In the genomic region with DNA sequence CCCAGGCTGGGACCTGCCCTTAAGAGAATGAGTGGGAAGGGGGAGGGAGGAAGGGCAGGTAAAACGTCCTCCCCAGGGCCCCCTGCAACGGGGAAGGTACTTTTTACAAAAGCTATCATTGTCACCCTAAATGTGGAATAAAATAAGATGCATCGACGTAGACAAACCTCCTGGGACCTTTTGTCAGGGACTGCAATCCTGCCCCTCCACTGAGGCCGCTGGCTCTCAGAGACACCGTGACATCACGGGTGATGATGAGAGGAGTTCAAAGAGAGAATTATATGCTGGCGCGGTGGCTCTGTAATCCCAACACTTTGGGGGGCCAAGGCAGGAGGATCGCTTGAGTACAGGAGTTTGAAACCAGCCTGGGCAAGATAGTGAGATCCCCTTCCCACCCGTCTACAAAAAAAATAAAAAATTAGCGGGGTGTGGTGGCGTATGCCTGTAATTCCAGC, we compare ENCODE assay signal across 9 cellular contexts. TPM values are rescaled to one million over a fixed set of nuclear protein-coding genes. Genes with fewer than 3 reads are reported as not detected.
A peak's percentile ranks its signal among the peaks of the same experiment; 100 is the strongest.
DNase-seq lines count a peak whose midpoint lies in the region; ATAC-seq and TF ChIP-seq lines count a peak whose summit lies in the region.
"Had no signal": no experiment of that assay in that cellular context is flagged by ENCODE, and none has a peak within 500 bp of the region (broad histone marks: within the 10 kb centered on the region; RNA-seq: fewer than 3 reads in every experiment).

No MANE protein-coding gene starts in this region.

- H3K4me3 ChIP-seq in CD4-positive, CD25-positive, alpha-beta regulatory T cell (ENCODE audit: low read depth, low read length): peak overlapping the region; percentile 85
- H3K4me3 ChIP-seq in coronary artery: peak overlapping the region; percentile 73

- peaks cover 0 to 4% (median 0%) of the 10 kb centered on the region in 7 donors for H3K9me3 Mint-ChIP-seq in CD4-positive, CD25-positive, alpha-beta regulatory T cell
- no peaks in the 10 kb centered on the region for H3K9me3 Mint-ChIP-seq in IgD-negative memory B cell
- no peaks in the 10 kb centered on the region for H3K9me3 Mint-ChIP-seq in nephron progenitor cell

- DNase-seq in CD4-positive, CD25-positive, alpha-beta regulatory T cell: no peak
- no peak for DNase-seq in coronary artery (ENCODE audit: low spot score)
- DNase-seq in nephron progenitor cell: no peak
- DNase-seq in NCI-H2029 (lab: John Stamatoyannopoulos, UW): no peak
- DNase-seq in activated CD4-positive, alpha-beta T cell treated with anti-CD3 and anti-CD28 coated beads for 48 hours: no peak
- DNase-seq in NCI-H2081 (lab: John Stamatoyannopoulos, UW): no peak
- no peak for DNase-seq in erythroblast (lab: John Stamatoyannopoulos, UW)

- ATAC-seq in CD4-positive, CD25-positive, alpha-beta regulatory T cell (ENCODE audit: low read depth in 2 of 2): no peak

- H3K4me3 Mint-ChIP-seq in CD4-positive, CD25-positive, alpha-beta regulatory T cell: peak overlapping the region; percentile 93 to 96 (median 94)
- H3K4me3 Mint-ChIP-seq in IgD-negative memory B cell (peak overlapping the region; percentile 90 to 96 (median 91)), nephron progenitor cell (peak overlapping the region; percentile 90)

- no peaks in the 10 kb centered on the region for H3K36me3 Mint-ChIP-seq in CD4-positive, CD25-positive, alpha-beta regulatory T cell
- H3K36me3 Mint-ChIP-seq in IgD-negative memory B cell (no peaks in the 10 kb centered on the region), nephron progenitor cell (ENCODE audit: low read depth) (no peaks in the 10 kb centered on the region)

- TF ChIP-seq CTCF in coronary artery (IDR thresholded peaks at IDR 0.05): no peak
- no peak for TF ChIP-seq CTCF in nephron progenitor cell (IDR thresholded peaks at IDR 0.05)

- H3K36me3 ChIP-seq in CD4-positive, CD25-positive, alpha-beta regulatory T cell (ENCODE audit: control insufficient read depth, insufficient read depth, low read length): no peaks in the 10 kb centered on the region

- no peaks in the 10 kb centered on the region for H3K9me3 ChIP-seq in CD4-positive, CD25-positive, alpha-beta regulatory T cell (ENCODE audit: control insufficient read depth in 2 of 2, low read length in 2 of 2)

- H3K4me1 ChIP-seq in CD4-positive, CD25-positive, alpha-beta regulatory T cell (ENCODE audit: control insufficient read depth, insufficient read depth, low read length, poor library complexity, severe bottlenecking): peaks cover 11% of the 10 kb centered on the region

- H3K27me3 Mint-ChIP-seq in CD4-positive, CD25-positive, alpha-beta regulatory T cell: peaks cover 29% of the 10 kb centered on the region
- no peaks in the 10 kb centered on the region for H3K27me3 Mint-ChIP-seq in IgD-negative memory B cell
- peaks cover 42% of the 10 kb centered on the region for H3K27me3 Mint-ChIP-seq in nephron progenitor cell (ENCODE audit: low read depth, poor library complexity)

- peaks cover 0 to 23% (median 7%) of the 10 kb centered on the region in 4 donors for H3K4me1 Mint-ChIP-seq in CD4-positive, CD25-positive, alpha-beta regulatory T cell
- H3K4me1 Mint-ChIP-seq in IgD-negative memory B cell (peaks cover 30 to 44% (median 39%) of the 10 kb centered on the region in 3 donors), nephron progenitor cell (peaks cover 54% of the 10 kb centered on the region)

- H3K27ac ChIP-seq in CD4-positive, CD25-positive, alpha-beta regulatory T cell (ENCODE audit: insufficient read depth, low read length, poor library complexity, severe bottlenecking): no peak overlapping the region
- H3K27ac ChIP-seq in coronary artery: no peak overlapping the region

- no peak for TF ChIP-seq POLR2A in erythroblast (IDR thresholded peaks at IDR 0.05; ENCODE audit: low read length)

- H3K27me3 ChIP-seq in CD4-positive, CD25-positive, alpha-beta regulatory T cell (ENCODE audit: control insufficient read depth, insufficient read depth, low read length): no peaks in the 10 kb centered on the region

- H3K27ac Mint-ChIP-seq in CD4-positive, CD25-positive, alpha-beta regulatory T cell: peak overlapping the region in 2 of 3 donors; percentile 81 to 89
- H3K27ac Mint-ChIP-seq in IgD-negative memory B cell: peak overlapping the region; percentile 97 to 100 (median 100)
- no peak overlapping the region for H3K27ac Mint-ChIP-seq in nephron progenitor cell

RNA-seq across cellular contexts. Expression of a gene that starts 1.8 kb away (rescaled TPM):
- total RNA-seq in CD4-positive, CD25-positive, alpha-beta regulatory T cell: 0.49 TPM
- polyA plus RNA-seq in CD4-positive, CD25-positive, alpha-beta regulatory T cell: under 1 TPM in 1 of 4 donors, not detected in 3; 0.23 TPM
- polyA plus RNA-seq in IgD-negative memory B cell: 1.3 TPM

RNA-seq across cellular contexts. Expression of a gene that starts 12.2 kb away (rescaled TPM):
- not detected for total RNA-seq in CD4-positive, CD25-positive, alpha-beta regulatory T cell
- under 1 TPM in 2 of 4 donors, not detected in 2; 0.10 to 0.38 TPM for polyA plus RNA-seq in CD4-positive, CD25-positive, alpha-beta regulatory T cell
- polyA plus RNA-seq in IgD-negative memory B cell: 403 TPM
- total RNA-seq: LHCN-M2 had no signal

RNA-seq across cellular contexts. Expression of a gene that starts 45.4 kb away (rescaled TPM):
- 83.7 TPM for total RNA-seq in CD4-positive, CD25-positive, alpha-beta regulatory T cell
- 10 to 100 TPM in 1 of 4 donors, 1 to 10 TPM in 3; 8.0 to 12.7 (median 9.3) TPM for polyA plus RNA-seq in CD4-positive, CD25-positive, alpha-beta regulatory T cell
- polyA plus RNA-seq in IgD-negative memory B cell: 8.7 TPM

RNA-seq across cellular contexts. Expression of a gene that starts 45.7 kb away (rescaled TPM):
- 0.64 TPM for total RNA-seq in CD4-positive, CD25-positive, alpha-beta regulatory T cell
- polyA plus RNA-seq in CD4-positive, CD25-positive, alpha-beta regulatory T cell: under 1 TPM in 2 of 4 donors, not detected in 2; 0.39 to 0.83 TPM
- 0.53 TPM for polyA plus RNA-seq in IgD-negative memory B cell

RNA-seq across cellular contexts. Expression of a gene that starts 46.8 kb away (rescaled TPM):
- 28.1 TPM for total RNA-seq in CD4-positive, CD25-positive, alpha-beta regulatory T cell
- polyA plus RNA-seq in CD4-positive, CD25-positive, alpha-beta regulatory T cell: 10 to 100 TPM; 19.3 to 23.5 (median 21.3) TPM
- 32.8 TPM for polyA plus RNA-seq in IgD-negative memory B cell

Comparison
In these comparisons a context has a peak if more than half of its experiments do, and no peak if none do; other contexts are left out.
1. RNA of a gene that starts 12.2 kb away (polyA plus RNA-seq): 403 TPM in IgD-negative memory B cell (single experiment); 0.10 to 0.38 TPM in CD4-positive, CD25-positive, alpha-beta regulatory T cell; every median in the first group is over 100 times any median in the second.
2. Peak in every context shown above with its lines, with median percentiles within 50 percentile points of each other: H3K4me3 Mint-ChIP-seq.